Comparison of ENCODE assay signal across 24 cellular contexts in the genomic region with DNA sequence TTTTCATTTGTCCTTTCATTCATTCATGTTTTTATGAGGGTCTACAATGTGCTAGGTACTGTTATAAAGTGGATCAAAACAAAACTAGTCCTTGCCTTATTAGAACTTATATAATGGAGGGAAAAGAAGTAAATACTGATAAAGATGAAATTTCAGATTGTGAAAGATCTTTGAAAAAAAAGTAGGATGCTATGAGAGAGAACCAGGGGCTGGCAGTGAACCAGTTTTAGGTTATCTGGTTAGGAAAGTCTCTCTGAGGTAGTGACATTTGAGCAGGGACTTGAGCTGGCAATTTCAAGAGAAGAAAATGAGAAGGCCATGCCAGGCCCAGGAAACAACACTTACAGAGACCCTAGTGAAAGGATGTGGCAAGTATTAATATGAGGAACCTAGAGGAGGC. TPM values are rescaled to one million over a fixed set of nuclear protein-coding genes. Genes with fewer than 3 reads are reported as not detected.
DNase-seq lines count a peak whose midpoint lies in the region; ATAC-seq and TF ChIP-seq lines count a peak whose summit lies in the region.
"Had no signal": no experiment of that assay in that cellular context is flagged by ENCODE, and none has a peak within 500 bp of the region (broad histone marks: within the 10 kb centered on the region; RNA-seq: fewer than 3 reads in every experiment).

No MANE protein-coding gene starts in this region.

- H3K9me3 Mint-ChIP-seq in osteocyte (ENCODE audit: unreplicated experiment) = peaks cover 9% of the 10 kb centered on the region
- H3K9me3 Mint-ChIP-seq: naive thymus-derived CD4-positive, alpha-beta T cell had no signal

- H3K27ac Mint-ChIP-seq in osteocyte (ENCODE audit: unreplicated experiment) = peak overlapping the region; percentile 53
- H3K27ac Mint-ChIP-seq: CD4-positive, alpha-beta memory T cell; naive thymus-derived CD4-positive, alpha-beta T cell had no signal

- H3K36me3 ChIP-seq in adipocyte (ENCODE audit: control insufficient read depth, insufficient read depth, low read length, severe bottlenecking) (no peaks in the 10 kb centered on the region), fibroblast of lung (ENCODE audit: control insufficient read depth, insufficient read depth, low read length) (no peaks in the 10 kb centered on the region), right atrium auricular region (no peaks in the 10 kb centered on the region)
- H3K36me3 ChIP-seq: cardiac muscle cell, tibial nerve had no signal

- no peak overlapping the region for H3K4me2 ChIP-seq in fibroblast of lung (ENCODE audit: extremely low read depth, insufficient read depth, low read length)

- peaks cover 13% of the 10 kb centered on the region for H3K4me1 Mint-ChIP-seq in osteocyte (ENCODE audit: unreplicated experiment)
- H3K4me1 Mint-ChIP-seq: CD4-positive, alpha-beta memory T cell; naive thymus-derived CD4-positive, alpha-beta T cell had no signal

- H3K4me3 ChIP-seq in adipocyte (ENCODE audit: low read length) = peak overlapping the region; percentile 28
- no peak overlapping the region for H3K4me3 ChIP-seq in fibroblast of lung (replicated peaks in 1 of 4; ENCODE audit: control extremely low read depth in 1 of 4, insufficient read depth in 1 of 4, low read depth in 3 of 4, low read length in 4 of 4)
- H3K4me3 ChIP-seq in right atrium auricular region = no peak overlapping the region
- H3K4me3 ChIP-seq: cardiac muscle cell, tibial nerve had no signal

- TF ChIP-seq CTCF in fibroblast of lung (conservative IDR thresholded peaks at IDR 0.05 in 1 of 2, IDR thresholded peaks at IDR 0.05 in 1 of 2; ENCODE audit: low read depth in 1 of 2, low read length in 2 of 2) (no peak), osteocyte (IDR thresholded peaks at IDR 0.05) (no peak), right atrium auricular region (IDR thresholded peaks at IDR 0.05) (no peak)

- H3K27me3 ChIP-seq in adipocyte (replicated peaks; ENCODE audit: control insufficient read depth, insufficient read depth, low read length) = no peaks in the 10 kb centered on the region
- H3K27me3 ChIP-seq in fibroblast of lung (ENCODE audit: control insufficient read depth, insufficient read depth, low read length) = no peaks in the 10 kb centered on the region
- no peaks in the 10 kb centered on the region for H3K27me3 ChIP-seq in right atrium auricular region
- H3K27me3 ChIP-seq: tibial nerve had no signal

- H4K20me1 ChIP-seq in fibroblast of lung (ENCODE audit: control insufficient read depth, extremely low read depth, insufficient read depth, low read length) = no peaks in the 10 kb centered on the region

- H3K9ac ChIP-seq in adipocyte (ENCODE audit: low read length) (peak overlapping the region; percentile 52), fibroblast of lung (ENCODE audit: insufficient read depth, low read length) (no peak overlapping the region)

- H3K9me3 ChIP-seq in adipocyte (ENCODE audit: control insufficient read depth, low read length) = no peaks in the 10 kb centered on the region
- H3K9me3 ChIP-seq in fibroblast of lung (ENCODE audit: control insufficient read depth, insufficient read depth, low read depth, low read length) = no peaks in the 10 kb centered on the region
- H3K9me3 ChIP-seq in right atrium auricular region = no peaks in the 10 kb centered on the region
- H3K9me3 ChIP-seq: tibial nerve had no signal

- no peaks in the 10 kb centered on the region for H3K36me3 Mint-ChIP-seq in osteocyte (ENCODE audit: unreplicated experiment)
- H3K36me3 Mint-ChIP-seq: CD4-positive, alpha-beta memory T cell; naive thymus-derived CD4-positive, alpha-beta T cell had no signal

- DNase-seq in EH (ENCODE audit: low read depth) (peak; percentile 46), adipocyte (ENCODE audit: low read depth) (peak; percentile 55), fibroblast of lung (ENCODE audit: low read depth in 2 of 2) (peak; percentile 36 to 41), osteocyte (ENCODE audit: extremely low spot score, unreplicated experiment) (no peak), right atrium auricular region (ENCODE audit: low spot score) (no peak)
- no peak for DNase-seq in stimulated activated CD4-positive, alpha-beta T cell treated with anti-CD3 and anti-CD28 coated beads, Interleukin-15, amount 100 ng/mL, for 24 hours
- DNase-seq in stimulated activated naive CD4-positive, alpha-beta T cell (lab: John Stamatoyannopoulos, UW) = no peak
- DNase-seq: activated CD4-positive, alpha-beta T cell treated with anti-CD3 and anti-CD28 coated beads for 4 hours; activated naive CD4-positive, alpha-beta T cell treated with Interleukin-2 at 50 U/mL for 16 hours; activated T-cell treated with anti-CD3 and anti-CD28 coated beads, Interleukin-2, amount 50 U/mL, for 48 hours; CD4-positive, alpha-beta memory T cell; DMS53; GF-D8; left colon; MV-4-11; naive thymus-derived CD4-positive, alpha-beta T cell; NCI-H1694; NCI-H2171 treated with DMSO at 0.1 percent for 48 hours; NCI-H526 treated with DMSO at 0.1 percent for 48 hours; occipital lobe; RPMI8226 had no signal

- ATAC-seq in GM19324 (IDR thresholded peaks at IDR 0.05; ENCODE audit: low FRiP score, unreplicated experiment) = no peak
- ATAC-seq: left colon; naive thymus-derived CD4-positive, alpha-beta T cell had no signal

- peak overlapping the region; percentile 49 for H3K27ac ChIP-seq in fibroblast of lung (ENCODE audit: insufficient read depth, low read length)
- H3K27ac ChIP-seq in right atrium auricular region = peak overlapping the region in 1 of 2 donors; percentile 29
- H3K27ac ChIP-seq: cardiac muscle cell, tibial nerve had no signal

- H3K4me1 ChIP-seq in adipocyte (ENCODE audit: control insufficient read depth, insufficient read depth, low read length) (peaks cover 33% of the 10 kb centered on the region), fibroblast of lung (ENCODE audit: control insufficient read depth, extremely low read depth, insufficient read depth, low read length) (peaks cover 20% of the 10 kb centered on the region), right atrium auricular region (no peaks in the 10 kb centered on the region)
- H3K4me1 ChIP-seq: tibial nerve had no signal

- peaks cover 2% of the 10 kb centered on the region for H3K27me3 Mint-ChIP-seq in osteocyte (ENCODE audit: unreplicated experiment)

- H3K4me3 Mint-ChIP-seq in osteocyte (ENCODE audit: unreplicated experiment) = no peak overlapping the region
- H3K4me3 Mint-ChIP-seq: CD4-positive, alpha-beta memory T cell; naive thymus-derived CD4-positive, alpha-beta T cell had no signal

- H3K79me2 ChIP-seq in fibroblast of lung (ENCODE audit: control insufficient read depth, insufficient read depth, low read length) = no peaks in the 10 kb centered on the region

- H2AFZ ChIP-seq in fibroblast of lung (ENCODE audit: low read length) = no peak overlapping the region

RNA-seq across cellular contexts. Expression of gene E2F7, which starts 57.3 kb away (rescaled TPM):
- total RNA-seq in fibroblast of lung = 4.6 and 9.7 TPM in 2 replicates
- 3.6 and 12.9 TPM in 2 replicates for polyA plus RNA-seq in fibroblast of lung
- polyA plus RNA-seq in fibroblast of lung (2012) = 2.3 and 6.9 TPM in 2 replicates
- polyA minus RNA-seq in fibroblast of lung (ENCODE audit: low replicate concordance) = 4.2 and 27.6 TPM in 2 replicates
- total RNA-seq in osteocyte = 2.6 and 3.0 TPM in 2 replicates
- under 1 TPM in 1 of 2 donors, not detected in 1; 0.75 TPM for total RNA-seq in right atrium auricular region
- polyA plus RNA-seq: CD4-positive, alpha-beta memory T cell; naive thymus-derived CD4-positive, alpha-beta T cell had no signal

Comparison
In these comparisons a context has a peak if more than half of its experiments do, and no peak if none do; other contexts are left out.
1. DNase-seq: peak in EH (single experiment), adipocyte (single experiment) and fibroblast of lung (2 of 2); none in osteocyte (single experiment), right atrium auricular region (single experiment), stimulated activated CD4-positive, alpha-beta T cell treated with anti-CD3 and anti-CD28 coated beads, Interleukin-15, amount 100 ng/mL, for 24 hours (single experiment) and stimulated activated naive CD4-positive, alpha-beta T cell (0 of 6).